ENCODE assay signal across 16 cellular contexts in the genomic region with DNA sequence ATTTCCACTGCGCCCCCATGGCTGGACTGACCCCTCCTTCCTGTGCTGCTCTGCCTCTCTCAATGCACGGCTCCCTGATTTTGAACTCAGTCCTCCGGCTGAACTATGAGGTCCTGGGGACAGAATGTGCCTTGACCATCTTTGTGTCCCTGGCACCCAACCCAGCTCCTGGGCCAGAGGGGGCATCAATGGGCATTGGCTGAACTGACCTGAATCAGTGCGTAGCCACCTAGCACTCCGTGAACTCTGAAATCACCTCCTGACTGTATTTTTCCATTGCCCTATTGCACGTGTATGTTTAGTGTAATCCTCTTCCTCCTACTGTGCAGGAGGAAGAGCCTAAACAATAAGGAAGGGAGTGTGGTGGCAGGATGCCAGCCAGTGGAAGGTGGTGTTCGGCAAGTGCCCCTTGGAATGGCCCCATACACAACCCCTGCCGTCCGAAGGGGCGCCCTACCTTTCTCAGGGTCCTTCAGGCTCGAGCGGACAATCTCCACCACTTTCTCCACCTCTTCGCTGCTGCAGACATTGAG. TPM values are rescaled to one million over a fixed set of nuclear protein-coding genes. Genes with fewer than 3 reads are reported as not detected.
DNase-seq lines count a peak whose midpoint lies in the region; ATAC-seq and TF ChIP-seq lines count a peak whose summit lies in the region.
"Had no signal": no experiment of that assay in that cellular context is flagged by ENCODE, and none has a peak within 500 bp of the region (broad histone marks: within the 10 kb centered on the region; RNA-seq: fewer than 3 reads in every experiment).

No MANE protein-coding gene starts in this region.

- no peaks in the 10 kb centered on the region for H3K9me3 ChIP-seq in muscle layer of duodenum (ENCODE audit: control insufficient read depth in 1 of 2, low read length in 2 of 2)
- H3K9me3 ChIP-seq in prostate gland = no peaks in the 10 kb centered on the region

- intact Hi-C loops in prostate gland (cut with DNase I) = no loop called here

- H3K4me3 ChIP-seq in muscle layer of duodenum (ENCODE audit: low read depth in 1 of 2, low read length in 2 of 2) (no peak overlapping the region), prostate gland (no peak overlapping the region)

- H3K4me1 ChIP-seq in muscle layer of duodenum (ENCODE audit: control insufficient read depth in 1 of 2, insufficient read depth in 2 of 2, low read length in 2 of 2) (peaks cover 5 to 10% of the 10 kb centered on the region in 2 donors), prostate gland (replicated peaks) (no peaks in the 10 kb centered on the region)

- TF ChIP-seq POLR2A in prostate gland (IDR thresholded peaks at IDR 0.05) = no peak

- 71% methylated on average over 13 of the region's 13 CpGs for WGBS in prostate gland

- ATAC-seq in GM21360 (IDR thresholded peaks at IDR 0.05; ENCODE audit: unreplicated experiment) (no peak), HG02970 (IDR thresholded peaks at IDR 0.05; ENCODE audit: low FRiP score, unreplicated experiment) (no peak)
- ATAC-seq: activated CD4-positive, CD25-positive, alpha-beta regulatory T cell treated with anti-CD3 and anti-CD28 coated beads, Interleukin-2, amount 50 U/mL, for 24 hours; left ventricle myocardium superior had no signal

- H3K36me3 ChIP-seq in muscle layer of duodenum (ENCODE audit: control insufficient read depth in 1 of 2, insufficient read depth in 2 of 2, low read length in 2 of 2) (no peaks in the 10 kb centered on the region), prostate gland (no peaks in the 10 kb centered on the region)

- H3K27ac ChIP-seq in 22Rv1 = peak overlapping the region; percentile 82
- peak overlapping the region; percentile 79 for H3K27ac ChIP-seq in muscle layer of duodenum (ENCODE audit: low read length)
- no peak overlapping the region for H3K27ac ChIP-seq in prostate gland

- peak; percentile 43 for DNase-seq in HT-29 (ENCODE audit: low spot score)
- peak; percentile 86 for DNase-seq in dermis blood vessel endothelial cell
- DNase-seq in T-helper 9 cell = no peak
- DNase-seq in prostate gland (ENCODE audit: low spot score) = no peak
- DNase-seq: DMS79 treated with DMSO at 0.1 percent for 48 hours; left ventricle myocardium superior; NCI-H187 treated with DMSO at 0.1 percent for 48 hours; NCI-H774; nucleus accumbens; RPMI8226; stimulated activated CD4-positive, alpha-beta T cell treated with anti-CD3 and anti-CD28 coated beads, Interleukin-12 subunit alpha, Interleukin-12 subunit beta, amount 100 ng/mL, for 4 hours had no signal

- TF ChIP-seq CTCF in 22Rv1 (IDR thresholded peaks at IDR 0.05) (no peak), prostate gland (IDR thresholded peaks at IDR 0.05) (no peak)

- H3K27me3 ChIP-seq in muscle layer of duodenum (ENCODE audit: low read depth, low read length) (no peaks in the 10 kb centered on the region), prostate gland (replicated peaks; ENCODE audit: insufficient read depth) (no peaks in the 10 kb centered on the region)

RNA-seq across cellular contexts. Expression of a gene that starts 33.5 kb away (rescaled TPM):
- 51.5 and 71.2 TPM in 2 replicates for total RNA-seq in HT-29 (2014; rRNA removed; shearing (Covaris generic))
- 4.4 and 7.2 TPM in 2 replicates for total RNA-seq in dermis blood vessel endothelial cell
- total RNA-seq in prostate gland = 10 to 100 TPM; 41.1 to 84.3 TPM

Comparison
In these comparisons a context has a peak if more than half of its experiments do, and no peak if none do; other contexts are left out.
1. H3K27ac ChIP-seq: peak in 22Rv1 (single experiment) and muscle layer of duodenum (single experiment); none in prostate gland (0 of 2).
2. DNase-seq: peak in HT-29 (single experiment) and dermis blood vessel endothelial cell (single experiment); none in T-helper 9 cell (single experiment) and prostate gland (single experiment).